Comparison of ENCODE assay signal across 20 cellular contexts in the genomic region with DNA sequence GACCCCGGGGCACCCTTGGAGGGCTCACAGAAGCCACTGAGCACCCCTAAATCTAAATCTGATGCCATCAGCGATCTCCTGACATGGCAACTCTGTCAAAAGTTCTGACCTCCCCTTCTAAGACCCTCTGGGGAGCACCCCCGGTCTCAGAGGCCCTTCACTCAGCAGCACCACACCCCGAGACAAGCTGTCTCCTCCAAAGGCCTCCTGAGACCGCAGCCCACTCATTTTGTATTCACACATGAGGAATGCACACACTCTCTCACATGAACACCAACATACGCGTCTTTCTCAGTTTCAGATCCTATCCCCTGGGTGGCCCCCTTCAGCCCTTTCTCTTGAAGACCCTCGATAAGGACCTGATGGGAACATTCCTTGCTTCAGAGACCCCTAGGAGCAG. TPM values are rescaled to one million over a fixed set of nuclear protein-coding genes. Genes with fewer than 3 reads are reported as not detected.
A peak's percentile ranks its signal among the peaks of the same experiment; 100 is the strongest.
DNase-seq lines count a peak whose midpoint lies in the region; ATAC-seq, FAIRE-seq and TF ChIP-seq lines count a peak whose summit lies in the region.
"Had no signal": no experiment of that assay in that cellular context is flagged by ENCODE, and none has a peak within 500 bp of the region (broad histone marks: within the 10 kb centered on the region; RNA-seq: fewer than 3 reads in every experiment).

No MANE protein-coding gene starts in this region.

- peaks cover 17% of the 10 kb centered on the region for H3K79me1 ChIP-seq in mesendoderm (ENCODE audit: low read length)

- peaks cover 33% of the 10 kb centered on the region for H3K36me3 Mint-ChIP-seq in CD8-positive, alpha-beta T cell
- peaks cover 9% of the 10 kb centered on the region for H3K36me3 Mint-ChIP-seq in activated T-helper 1 cell treated with anti-CD3 and anti-CD28 coated beads, Interleukin-12 subunit alpha, Interleukin-12 subunit beta, Interleukin-2, Interleukin-4 antibody, amounts not matched to agents 30 ng/mL and 10 ng/mL and 1 ng/mL, durations not matched to agents 14 hours and 24 hours and 36 hours (ENCODE audit: low read depth)

- H3K27me3 Mint-ChIP-seq in CD8-positive, alpha-beta T cell (ENCODE audit: low read depth): no peaks in the 10 kb centered on the region
- H3K27me3 Mint-ChIP-seq in activated T-helper 1 cell treated with anti-CD3 and anti-CD28 coated beads, Interleukin-12 subunit alpha, Interleukin-12 subunit beta, Interleukin-2, Interleukin-4 antibody, amounts not matched to agents 30 ng/mL and 10 ng/mL and 1 ng/mL, durations not matched to agents 14 hours and 24 hours and 36 hours (ENCODE audit: insufficient read depth): no peaks in the 10 kb centered on the region

- H3K4me1 Mint-ChIP-seq in CD8-positive, alpha-beta T cell (ENCODE audit: low read depth): peaks cover 16% of the 10 kb centered on the region
- H3K4me1 Mint-ChIP-seq in activated T-helper 1 cell treated with anti-CD3 and anti-CD28 coated beads, Interleukin-12 subunit alpha, Interleukin-12 subunit beta, Interleukin-2, Interleukin-4 antibody, amounts not matched to agents 30 ng/mL and 10 ng/mL and 1 ng/mL, durations not matched to agents 14 hours and 24 hours and 36 hours (ENCODE audit: low read depth): peaks cover 14% of the 10 kb centered on the region

- H2BK15ac ChIP-seq in mesendoderm (replicated peaks; ENCODE audit: low read depth): no peak overlapping the region

- no peaks in the 10 kb centered on the region for H3K9me3 ChIP-seq in BLaER1 treated with 17β-estradiol and CSF1 and Interleukin-3, amounts not matched to agents 10 nM and 100 nM (replicated peaks in 1 of 11)
- no peaks in the 10 kb centered on the region for H3K9me3 ChIP-seq in CD8-positive, alpha-beta T cell (ENCODE audit: low read length)
- no peaks in the 10 kb centered on the region for H3K9me3 ChIP-seq in PC-9 (ENCODE audit: insufficient read depth, low read depth)
- H3K9me3 ChIP-seq: thyroid gland had no signal

- H3K23ac ChIP-seq in mesendoderm (ENCODE audit: low read length): no peak overlapping the region

- no peak overlapping the region for H2AK5ac ChIP-seq in mesendoderm (ENCODE audit: low read length)

- POLR2A ChIA-PET in CD8-positive, alpha-beta T cell (lab: Charles Lee): no interaction called here
- POLR2A ChIA-PET in PC-9 (lab: Charles Lee; ENCODE audit: unreplicated experiment): no interaction called here

- CTCF ChIA-PET in CD8-positive, alpha-beta T cell (lab: Charles Lee): interaction anchor here (1.5 kb wide), 1 partner anchor 97 kb away, joined by 4 read pairs; no protein-coding TSS in a partner anchor
- CTCF ChIA-PET in PC-9 (lab: Charles Lee): no interaction called here

- H2AFZ ChIP-seq in PC-9: no peak overlapping the region

- intact Hi-C loops in CD8-positive, alpha-beta T cell (cut with DNase I, micrococcal nuclease): loop anchor here (5.0 kb wide), 2 partner anchors 279 to 561 kb away; a partner anchor contains a TSS
- intact Hi-C loops in activated T-helper 1 cell treated with anti-CD3 and anti-CD28 coated beads, Interleukin-12 subunit alpha, Interleukin-12 subunit beta, Interleukin-2, Interleukin-4 antibody, amounts not matched to agents 30 ng/mL and 10 ng/mL and 1 ng/mL, durations not matched to agents 14 hours and 24 hours and 36 hours (cut with micrococcal nuclease): loop anchor here (5.0 kb wide), 2 partner anchors 211 to 279 kb away; a partner anchor contains a TSS
- intact Hi-C loops in PC-9 (cut with micrococcal nuclease; ENCODE audit: unreplicated experiment): no loop called here

- no peak overlapping the region for H2BK5ac ChIP-seq in mesendoderm (ENCODE audit: low read length)

- peak overlapping the region; percentile 29 for H3K4me3 Mint-ChIP-seq in CD8-positive, alpha-beta T cell
- peak overlapping the region; percentile 21 for H3K4me3 Mint-ChIP-seq in activated T-helper 1 cell treated with anti-CD3 and anti-CD28 coated beads, Interleukin-12 subunit alpha, Interleukin-12 subunit beta, Interleukin-2, Interleukin-4 antibody, amounts not matched to agents 30 ng/mL and 10 ng/mL and 1 ng/mL, durations not matched to agents 14 hours and 24 hours and 36 hours

- peaks cover 31 to 47% (median 41%) of the 10 kb centered on the region in 10 experiments for H3K4me1 ChIP-seq in BLaER1 treated with 17β-estradiol and CSF1 and Interleukin-3, amounts not matched to agents 10 nM and 100 nM
- H3K4me1 ChIP-seq in CD8-positive, alpha-beta T cell (ENCODE audit: insufficient read depth, low read length): peaks cover 18% of the 10 kb centered on the region
- H3K4me1 ChIP-seq in mesendoderm (ENCODE audit: control insufficient read depth, low read depth, low read length): no peaks in the 10 kb centered on the region
- H3K4me1 ChIP-seq in PC-9 (replicated peaks; ENCODE audit: insufficient read depth): peaks cover 7% of the 10 kb centered on the region; the same call in 1 of the 2 replicates

- H3K27me3 ChIP-seq in BLaER1 treated with 17β-estradiol and CSF1 and Interleukin-3, amounts not matched to agents 10 nM and 100 nM: no peaks in the 10 kb centered on the region
- no peaks in the 10 kb centered on the region for H3K27me3 ChIP-seq in CD8-positive, alpha-beta T cell (ENCODE audit: insufficient read depth, low read length)
- H3K27me3 ChIP-seq in mesendoderm (ENCODE audit: insufficient read depth, low read length, poor library complexity) (no peaks in the 10 kb centered on the region), PC-9 (ENCODE audit: insufficient read depth, low read depth) (no peaks in the 10 kb centered on the region)
- H3K27me3 ChIP-seq: brain microvascular endothelial cell, thyroid gland had no signal

- H3K27ac ChIP-seq in BLaER1 treated with 17β-estradiol and CSF1 and Interleukin-3, amounts not matched to agents 10 nM and 100 nM: no peak overlapping the region
- H3K27ac ChIP-seq in CD8-positive, alpha-beta T cell (ENCODE audit: low read depth, low read length): no peak overlapping the region
- H3K27ac ChIP-seq in mesendoderm (ENCODE audit: low read depth, low read length) (no peak overlapping the region), PC-9 (no peak overlapping the region)
- H3K27ac ChIP-seq: brain microvascular endothelial cell, C4-2B, coronary artery, thyroid gland had no signal

- no peak overlapping the region; a peak in 1 of 20 replicates for H3K4me3 ChIP-seq in BLaER1 treated with 17β-estradiol and CSF1 and Interleukin-3, amounts not matched to agents 10 nM and 100 nM
- no peak overlapping the region for H3K4me3 ChIP-seq in CD8-positive, alpha-beta T cell (ENCODE audit: low read depth, low read length)
- H3K4me3 ChIP-seq in mesendoderm (ENCODE audit: low read length) (no peak overlapping the region), PC-9 (no peak overlapping the region)
- H3K4me3 ChIP-seq: coronary artery, thyroid gland had no signal

- H3K4ac ChIP-seq in mesendoderm (ENCODE audit: low read depth, low read length): no peak overlapping the region

- no CpG with 5 or more reads among the region's 8 CpGs for WGBS in mesendoderm (ENCODE audit: extremely low coverage, insufficient coverage, low lambda C conversion rate)

- no peak overlapping the region for H2BK120ac ChIP-seq in mesendoderm (ENCODE audit: low read depth, low read length)

- ATAC-seq in CD8-positive, alpha-beta T cell: no peak
- ATAC-seq in HG03095 (IDR thresholded peaks at IDR 0.05; ENCODE audit: unreplicated experiment): no peak

- peak overlapping the region; percentile 16 for H4K8ac ChIP-seq in mesendoderm (ENCODE audit: low read depth, low read length)

- H3K56ac ChIP-seq in mesendoderm (ENCODE audit: low read length): no peak overlapping the region

- no peak for TF ChIP-seq POLR2A in H54 (IDR thresholded peaks at IDR 0.05; ENCODE audit: low read depth, low read length)

- H3K9me2 ChIP-seq in PC-9 (ENCODE audit: insufficient read depth): no peaks in the 10 kb centered on the region

- H4K20me1 ChIP-seq in BLaER1 treated with 17β-estradiol and CSF1 and Interleukin-3, amounts not matched to agents 10 nM and 100 nM: peaks cover 36 to 71% (median 65%) of the 10 kb centered on the region in 11 experiments
- H4K20me1 ChIP-seq in PC-9 (ENCODE audit: insufficient read depth): peaks cover 23% of the 10 kb centered on the region

- H3K9ac ChIP-seq in BLaER1 treated with 17β-estradiol and CSF1 and Interleukin-3, amounts not matched to agents 10 nM and 100 nM: peak overlapping the region in 9 of 11 experiments; percentile 32 to 61 (median 48); a peak in 14 of 22 replicates
- H3K9ac ChIP-seq in mesendoderm (ENCODE audit: low read length): no peak overlapping the region

- H3K18ac ChIP-seq in mesendoderm (ENCODE audit: low read length): no peak overlapping the region

- TF ChIP-seq CTCF in CD8-positive, alpha-beta T cell (IDR thresholded peaks at IDR 0.05): no peak
- TF ChIP-seq CTCF in PC-9 (conservative IDR thresholded peaks at IDR 0.05): no peak

- no peak overlapping the region for H4K5ac ChIP-seq in mesendoderm (ENCODE audit: low read length)

- H3K27ac Mint-ChIP-seq in CD8-positive, alpha-beta T cell: no peak overlapping the region
- peak overlapping the region; percentile 40 for H3K27ac Mint-ChIP-seq in activated T-helper 1 cell treated with anti-CD3 and anti-CD28 coated beads, Interleukin-12 subunit alpha, Interleukin-12 subunit beta, Interleukin-2, Interleukin-4 antibody, amounts not matched to agents 30 ng/mL and 10 ng/mL and 1 ng/mL, durations not matched to agents 14 hours and 24 hours and 36 hours

- DNase-seq in CD8-positive, alpha-beta T cell: no peak
- no peak for DNase-seq in activated T-helper 1 cell treated with anti-CD3 and anti-CD28 coated beads, Interleukin-12 subunit alpha, Interleukin-12 subunit beta, Interleukin-2, Interleukin-4 antibody, amounts not matched to agents 30 ng/mL and 10 ng/mL and 1 ng/mL, durations not matched to agents 14 hours and 24 hours and 36 hours (ENCODE audit: low spot score)
- no peak for DNase-seq in mesendoderm
- no peak for DNase-seq in PC-9
- no peak for DNase-seq in D341Med (ENCODE audit: low spot score)
- no peak for DNase-seq in H54 (ENCODE audit: insufficient read length, low spot score)
- DNase-seq: brain microvascular endothelial cell, DMS79 treated with DMSO at 0.1 percent for 48 hours, foreskin fibroblast, NCI-H2029 treated with DMSO at 0.1 percent for 48 hours, NCI-H446 treated with DMSO at 0.1 percent for 48 hours, nucleus accumbens, thyroid gland had no signal

- H3K79me2 ChIP-seq in mesendoderm (ENCODE audit: control insufficient read depth, insufficient read depth, low read length) (peaks cover 25% of the 10 kb centered on the region), PC-9 (ENCODE audit: low read depth) (peaks cover 39% of the 10 kb centered on the region)

- H3K9me3 Mint-ChIP-seq in CD8-positive, alpha-beta T cell: no peaks in the 10 kb centered on the region
- H3K9me3 Mint-ChIP-seq in activated T-helper 1 cell treated with anti-CD3 and anti-CD28 coated beads, Interleukin-12 subunit alpha, Interleukin-12 subunit beta, Interleukin-2, Interleukin-4 antibody, amounts not matched to agents 30 ng/mL and 10 ng/mL and 1 ng/mL, durations not matched to agents 14 hours and 24 hours and 36 hours: no peaks in the 10 kb centered on the region

- no peaks in the 10 kb centered on the region for H3F3A ChIP-seq in PC-9 (ENCODE audit: insufficient read depth, low read depth)

- H3K4me2 ChIP-seq in BLaER1 treated with 17β-estradiol and CSF1 and Interleukin-3, amounts not matched to agents 10 nM and 100 nM: peak overlapping the region in 9 of 11 experiments; percentile 0 to 97 (median 12); a peak in 10 of 22 replicates
- H3K4me2 ChIP-seq in mesendoderm (ENCODE audit: low read length) (no peak overlapping the region), PC-9 (no peak overlapping the region)

- BruUV-seq in PC-9 (replicated peaks; lab: Mats Ljungman, UMichigan): no TSS peak

- H3K36me3 ChIP-seq in BLaER1 treated with 17β-estradiol and CSF1 and Interleukin-3, amounts not matched to agents 10 nM and 100 nM: peaks cover 29 to 58% (median 43%) of the 10 kb centered on the region in 11 experiments
- peaks cover 5% of the 10 kb centered on the region for H3K36me3 ChIP-seq in CD8-positive, alpha-beta T cell (ENCODE audit: insufficient read depth, low read length)
- H3K36me3 ChIP-seq in mesendoderm (ENCODE audit: control insufficient read depth, insufficient read depth, low read length): peaks cover 4% of the 10 kb centered on the region
- H3K36me3 ChIP-seq in PC-9 (ENCODE audit: low read depth): no peaks in the 10 kb centered on the region

- no peak for FAIRE-seq in H54 (lab: Jason Lieb, UNC)
- FAIRE-seq: endothelial cell of umbilical vein, H1 had no signal

RNA-seq across cellular contexts. Expression of a gene that starts 2.6 kb away (rescaled TPM):
- 100 to 1,000 TPM in 1 of 2 experiments, 10 to 100 TPM in 1; 86.6 to 103 TPM for total RNA-seq in CD8-positive, alpha-beta T cell
- total RNA-seq in activated T-helper 1 cell treated with anti-CD3 and anti-CD28 coated beads, Interleukin-12 subunit alpha, Interleukin-12 subunit beta, Interleukin-2, Interleukin-4 antibody, amounts not matched to agents 30 ng/mL and 10 ng/mL and 1 ng/mL, durations not matched to agents 14 hours and 24 hours and 36 hours: 230 and 243 TPM in 2 replicates
- polyA plus RNA-seq in mesendoderm (2013, experiment 1 of 2): 299 TPM
- 304 TPM for polyA plus RNA-seq in mesendoderm (2013, experiment 2 of 2)
- 169 and 181 TPM in 2 replicates for total RNA-seq in PC-9 (2021)

RNA-seq across cellular contexts. Expression of a gene that starts 3.7 kb away (rescaled TPM):
- 10 to 100 TPM; 17.4 to 18.6 TPM for total RNA-seq in CD8-positive, alpha-beta T cell
- 3.5 and 4.2 TPM in 2 replicates for total RNA-seq in activated T-helper 1 cell treated with anti-CD3 and anti-CD28 coated beads, Interleukin-12 subunit alpha, Interleukin-12 subunit beta, Interleukin-2, Interleukin-4 antibody, amounts not matched to agents 30 ng/mL and 10 ng/mL and 1 ng/mL, durations not matched to agents 14 hours and 24 hours and 36 hours
- polyA plus RNA-seq in mesendoderm (2013, experiment 1 of 2): 0.76 TPM
- 0.70 TPM for polyA plus RNA-seq in mesendoderm (2013, experiment 2 of 2)
- total RNA-seq in PC-9 (2021): 6.2 and 7.1 TPM in 2 replicates

RNA-seq across cellular contexts. Expression of a gene that starts 13.1 kb away (rescaled TPM):
- 10 to 100 TPM; 28.0 to 33.1 TPM for total RNA-seq in CD8-positive, alpha-beta T cell
- total RNA-seq in activated T-helper 1 cell treated with anti-CD3 and anti-CD28 coated beads, Interleukin-12 subunit alpha, Interleukin-12 subunit beta, Interleukin-2, Interleukin-4 antibody, amounts not matched to agents 30 ng/mL and 10 ng/mL and 1 ng/mL, durations not matched to agents 14 hours and 24 hours and 36 hours: 3.4 and 3.6 TPM in 2 replicates
- polyA plus RNA-seq in mesendoderm (2013, experiment 1 of 2): 0.27 TPM
- polyA plus RNA-seq in mesendoderm (2013, experiment 2 of 2): 0.52 TPM
- total RNA-seq in PC-9 (2021): 32.0 and 41.5 TPM in 2 replicates

RNA-seq across cellular contexts. Expression of a gene that starts 30.6 kb away (rescaled TPM):
- total RNA-seq in CD8-positive, alpha-beta T cell: 1 to 10 TPM; 8.2 to 8.5 TPM
- total RNA-seq in activated T-helper 1 cell treated with anti-CD3 and anti-CD28 coated beads, Interleukin-12 subunit alpha, Interleukin-12 subunit beta, Interleukin-2, Interleukin-4 antibody, amounts not matched to agents 30 ng/mL and 10 ng/mL and 1 ng/mL, durations not matched to agents 14 hours and 24 hours and 36 hours: not detected in 2 replicates
- not detected for polyA plus RNA-seq in mesendoderm (2013, experiment 1 of 2)
- not detected for polyA plus RNA-seq in mesendoderm (2013, experiment 2 of 2)
- total RNA-seq in PC-9 (2021): 0.28 TPM in 1 of 2 replicates, not detected in the other
- total RNA-seq: activated CD8-positive, alpha-beta memory T cell treated with anti-CD3 and anti-CD28 coated beads for 36 hours; endothelial cell of umbilical vein; H1; thyroid gland had no signal
- polyA plus RNA-seq: endothelial cell of umbilical vein, H1 had no signal

RNA-seq across cellular contexts. Expression of a gene that starts 49.7 kb away (rescaled TPM):
- under 1 TPM; 0.49 to 0.67 TPM for total RNA-seq in CD8-positive, alpha-beta T cell
- total RNA-seq in activated T-helper 1 cell treated with anti-CD3 and anti-CD28 coated beads, Interleukin-12 subunit alpha, Interleukin-12 subunit beta, Interleukin-2, Interleukin-4 antibody, amounts not matched to agents 30 ng/mL and 10 ng/mL and 1 ng/mL, durations not matched to agents 14 hours and 24 hours and 36 hours: not detected in 2 replicates
- polyA plus RNA-seq in mesendoderm (2013, experiment 1 of 2): 0.08 TPM
- 0.07 TPM for polyA plus RNA-seq in mesendoderm (2013, experiment 2 of 2)
- 28.5 and 28.7 TPM in 2 replicates for total RNA-seq in PC-9 (2021)
- total RNA-seq: activated CD8-positive, alpha-beta memory T cell treated with anti-CD3 and anti-CD28 coated beads for 36 hours; endothelial cell of umbilical vein had no signal
- polyA plus RNA-seq: endothelial cell of umbilical vein had no signal

Comparison
In these comparisons a context has a peak if more than half of its experiments do, and no peak if none do; other contexts are left out.
1. H3K4me2 ChIP-seq: peak in BLaER1 treated with 17β-estradiol and CSF1 and Interleukin-3, amounts not matched to agents 10 nM and 100 nM (9 of 11); none in mesendoderm (single experiment) and PC-9 (single experiment).